1 cellular context compared by ENCODE assay signal in the genomic region with DNA sequence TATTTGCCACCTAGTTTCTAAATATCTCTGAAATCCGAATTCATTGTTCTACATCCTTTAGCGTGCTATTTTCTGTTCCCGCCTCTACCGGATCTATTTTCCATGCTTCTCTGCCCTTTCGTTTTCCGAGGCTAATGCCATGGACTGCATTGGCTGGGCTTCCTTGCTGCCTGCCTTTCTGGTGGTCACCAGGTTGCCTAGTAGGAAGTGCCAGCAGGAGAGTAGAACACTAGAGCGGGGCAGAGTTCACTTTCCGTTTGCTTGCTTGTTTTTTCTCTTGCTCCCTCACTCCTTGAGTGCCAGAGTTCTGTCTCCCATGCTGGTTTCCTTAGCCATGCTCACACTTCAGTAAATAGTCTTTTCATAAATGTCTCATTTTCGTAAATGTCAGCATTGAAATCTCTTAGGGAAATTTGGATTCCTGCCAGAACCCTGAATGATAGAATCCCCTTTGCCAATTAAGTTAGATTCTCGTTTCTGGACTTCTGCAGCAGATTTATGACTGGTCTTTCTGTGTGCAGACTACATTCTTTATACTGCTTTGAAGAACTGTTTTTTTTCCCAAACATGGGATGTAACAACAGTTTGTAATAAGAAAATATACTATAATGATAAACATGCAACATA.
TF ChIP-seq lines count a peak whose summit lies in the region.

No MANE protein-coding gene starts in this region.

TF ChIP-seq in IMR-90, 13 proteins besides CTCF, POLR2A, EP300 and RAD21:
- no peak for TF ChIP-seq NFE2L2 (IDR thresholded peaks at IDR 0.05; ENCODE audit: low read depth, low read length)
- no peak for TF ChIP-seq SMC3 (IDR thresholded peaks at IDR 0.05; ENCODE audit: low read depth, low read length)
